ENCODE assay signal across 8 cellular contexts in genomic region chr6:73532288-73532687, GRCh38.
"Had no signal": no experiment of that assay in that cellular context is flagged by ENCODE, and none has a peak within 500 bp of the region (broad histone marks: within the 10 kb centered on the region; RNA-seq: fewer than 3 reads in every experiment).

No MANE protein-coding gene starts in this region.

- H3K9ac ChIP-seq: GM23248 had no signal

- H2AFZ ChIP-seq: GM23248 had no signal

- DNase-seq: GM23248, GOT3, H7, HFFc6 had no signal

- H3K4me3 ChIP-seq: GM23248, HAP-1 had no signal

- ATAC-seq: HCT116, HepG2 had no signal

- H3K9me3 ChIP-seq: HAP-1 had no signal

- H3K27ac ChIP-seq: GM23248, HL-60 had no signal

- FAIRE-seq: HepG2 had no signal

- H3K36me3 ChIP-seq: HAP-1 had no signal
